28 cellular contexts compared by ENCODE assay signal in the genomic region with DNA sequence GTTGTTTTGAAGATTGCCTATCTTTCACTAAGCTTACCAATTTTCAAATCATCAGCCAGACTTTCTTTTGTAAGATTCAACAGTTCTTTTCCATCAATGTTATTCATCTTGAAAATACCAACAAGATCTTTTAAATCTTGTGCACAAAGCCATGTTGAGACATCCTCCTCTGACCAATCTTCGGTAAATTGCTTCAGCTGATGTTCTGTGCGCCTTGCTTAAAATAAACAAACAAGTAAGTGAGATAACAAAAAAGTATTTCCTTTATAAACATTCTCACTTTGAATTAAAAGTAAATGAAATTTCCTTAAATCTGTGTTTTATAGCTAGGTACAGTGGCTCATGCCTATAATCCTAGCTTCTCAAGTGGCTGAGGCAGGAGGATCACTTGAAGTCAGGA. TPM values are rescaled to one million over a fixed set of nuclear protein-coding genes. Genes with fewer than 3 reads are reported as not detected.
DNase-seq lines count a peak whose midpoint lies in the region; ATAC-seq and TF ChIP-seq lines count a peak whose summit lies in the region.
"Had no signal": no experiment of that assay in that cellular context is flagged by ENCODE, and none has a peak within 500 bp of the region (broad histone marks: within the 10 kb centered on the region; RNA-seq: fewer than 3 reads in every experiment).

No MANE protein-coding gene starts in this region.

- no peaks in the 10 kb centered on the region for H3K9me3 Mint-ChIP-seq in HFFc6
- H3K9me3 Mint-ChIP-seq: activated CD8-positive, alpha-beta T cell treated with anti-CD3 and anti-CD28 coated beads for 36 hours; activated T-helper 17 cell treated with anti-CD3 and anti-CD28 coated beads, Interleukin-2, amount 50 U/mL, for 72 hours; CD4-positive, alpha-beta T cell; H9; stimulated activated effector memory CD8-positive, alpha-beta T cell treated with anti-CD3 and anti-CD28 coated beads, Interleukin-12 subunit alpha, Interleukin-12 subunit beta, amount 100 ng/mL, for 72 hours had no signal

- no peak overlapping the region for H3K4me3 Mint-ChIP-seq in HFFc6
- H3K4me3 Mint-ChIP-seq: activated CD8-positive, alpha-beta T cell treated with anti-CD3 and anti-CD28 coated beads for 36 hours; activated T-helper 17 cell treated with anti-CD3 and anti-CD28 coated beads, Interleukin-2, amount 50 U/mL, for 72 hours; CD4-positive, alpha-beta T cell; H9; stimulated activated effector memory CD8-positive, alpha-beta T cell treated with anti-CD3 and anti-CD28 coated beads, Interleukin-12 subunit alpha, Interleukin-12 subunit beta, amount 100 ng/mL, for 72 hours; T-helper 17 cell had no signal

- no peak for TF ChIP-seq POLR2A in Peyer's patch (IDR thresholded peaks at IDR 0.05)

- no peaks in the 10 kb centered on the region for H3K27me3 ChIP-seq in Peyer's patch
- H3K27me3 ChIP-seq: gastrocnemius medialis, left lung, right lobe of liver, upper lobe of right lung had no signal

- peaks cover 14% of the 10 kb centered on the region; the same call in 1 of the 2 replicates for H3K36me3 Mint-ChIP-seq in HFFc6 (ENCODE audit: low read depth)

- TF ChIP-seq CTCF in AG09319 (IDR thresholded peaks at IDR 0.05; ENCODE audit: low read depth, low read length) (no peak), HFFc6 (IDR thresholded peaks at IDR 0.05) (no peak), choroid plexus epithelial cell (conservative IDR thresholded peaks at IDR 0.05; ENCODE audit: low read depth, low read length) (no peak), Peyer's patch (IDR thresholded peaks at IDR 0.05) (no peak)

- H3K27ac Mint-ChIP-seq in HFFc6 = peak overlapping the region; percentile 53
- H3K27ac Mint-ChIP-seq: activated CD8-positive, alpha-beta T cell treated with anti-CD3 and anti-CD28 coated beads for 36 hours; activated T-helper 17 cell treated with anti-CD3 and anti-CD28 coated beads, Interleukin-2, amount 50 U/mL, for 72 hours; CD4-positive, alpha-beta T cell; H9; progenitor cell of endocrine pancreas; stimulated activated effector memory CD8-positive, alpha-beta T cell treated with anti-CD3 and anti-CD28 coated beads, Interleukin-12 subunit alpha, Interleukin-12 subunit beta, amount 100 ng/mL, for 72 hours; T-helper 17 cell had no signal

- H3K36me3 ChIP-seq in Peyer's patch = peaks cover 0 to 13% (median 0%) of the 10 kb centered on the region in 3 donors
- H3K36me3 ChIP-seq: upper lobe of right lung had no signal

- no peaks in the 10 kb centered on the region; the same call in 1 of the 2 replicates for H3K27me3 Mint-ChIP-seq in HFFc6 (ENCODE audit: insufficient read depth)
- H3K27me3 Mint-ChIP-seq: activated CD8-positive, alpha-beta T cell treated with anti-CD3 and anti-CD28 coated beads for 36 hours; activated T-helper 17 cell treated with anti-CD3 and anti-CD28 coated beads, Interleukin-2, amount 50 U/mL, for 72 hours; CD4-positive, alpha-beta T cell; progenitor cell of endocrine pancreas; T-helper 17 cell had no signal

- H3K9me3 ChIP-seq in Peyer's patch = no peaks in the 10 kb centered on the region
- H3K9me3 ChIP-seq: gastrocnemius medialis, left lung, right lobe of liver, upper lobe of right lung had no signal

- H3K4me1 ChIP-seq in Peyer's patch = no peaks in the 10 kb centered on the region
- H3K4me1 ChIP-seq: gastrocnemius medialis, left lung, right lobe of liver, upper lobe of right lung had no signal

- H3K4me3 ChIP-seq in choroid plexus epithelial cell (ENCODE audit: low read depth, low read length) = no peak overlapping the region
- H3K4me3 ChIP-seq in Peyer's patch = no peak overlapping the region
- H3K4me3 ChIP-seq: gastrocnemius medialis, left lung, right lobe of liver, SK-N-MC, upper lobe of right lung had no signal

- H3K27ac ChIP-seq in Peyer's patch = no peak overlapping the region
- H3K27ac ChIP-seq: gastrocnemius medialis, left lung, right lobe of liver, SK-N-MC, upper lobe of right lung had no signal

- ATAC-seq in HG02885 (IDR thresholded peaks at IDR 0.05; ENCODE audit: poor library complexity, unreplicated experiment) = no peak
- ATAC-seq: activated CD8-positive, alpha-beta T cell treated with anti-CD3 and anti-CD28 coated beads for 36 hours; activated T-helper 17 cell treated with anti-CD3 and anti-CD28 coated beads, Interleukin-2, amount 50 U/mL, for 72 hours; gastrocnemius medialis; left lung; right lobe of liver; stimulated activated effector memory CD8-positive, alpha-beta T cell treated with anti-CD3 and anti-CD28 coated beads, Interleukin-12 subunit alpha, Interleukin-12 subunit beta, amount 100 ng/mL, for 72 hours; T-helper 17 cell; upper lobe of right lung had no signal

- peaks cover 18% of the 10 kb centered on the region for H3K4me1 Mint-ChIP-seq in HFFc6 (ENCODE audit: low read depth)
- H3K4me1 Mint-ChIP-seq: activated T-helper 17 cell treated with anti-CD3 and anti-CD28 coated beads, Interleukin-2, amount 50 U/mL, for 72 hours; H9; stimulated activated effector memory CD8-positive, alpha-beta T cell treated with anti-CD3 and anti-CD28 coated beads, Interleukin-12 subunit alpha, Interleukin-12 subunit beta, amount 100 ng/mL, for 72 hours had no signal

- DNase-seq in AG09319 (ENCODE audit: extremely low read depth, low read depth) (peak; percentile 50), HFFc6 (peak; percentile 68), choroid plexus epithelial cell (ENCODE audit: low read depth) (peak; percentile 81), hepatic stellate cell (ENCODE audit: low spot score) (peak; percentile 5), A172 (ENCODE audit: low spot score) (no peak), Peyer's patch (no peak), COLO668 (lab: John Stamatoyannopoulos, UW; ENCODE audit: unreplicated experiment) (no peak)
- DNase-seq: activated CD4-positive, alpha-beta T cell treated with anti-CD3 and anti-CD28 coated beads for 1 hour; activated CD8-positive, alpha-beta T cell treated with anti-CD3 and anti-CD28 coated beads for 36 hours; activated naive CD4-positive, alpha-beta T cell treated with anti-CD3 and anti-CD28 coated beads, Interleukin-2, amount 50 U/mL, for 16 hours; CD4-positive, alpha-beta T cell; gastrocnemius medialis; H9; left lung; mesendoderm; MV-4-11; NCI-H1436 treated with DMSO at 0.1 percent for 48 hours; NCI-H446 treated with DMSO at 0.1 percent for 48 hours; right lobe of liver; stimulated activated CD4-positive, alpha-beta T cell treated with anti-CD3 and anti-CD28 coated beads, Interleukin-4, amount 100 ng/mL, for 24 hours; substantia nigra; T-helper 17 cell; upper lobe of right lung had no signal

RNA-seq across cellular contexts. Expression of gene WDSUB1, which starts 30.3 kb away (rescaled TPM):
- 1 to 10 TPM; 6.1 to 8.9 (median 7.0) TPM for total RNA-seq in HFFc6 (2021; fragmentation: NEBNext Ultra II Directional; extraction: Animal tissue kit (Norgen Biotek cat#: 25700))
- total RNA-seq in A172 (2014; rRNA removed; shearing (Covaris generic)) = 9.4 and 15.0 TPM in 2 replicates
- 1 to 10 TPM; 4.0 to 9.9 (median 8.4) TPM for total RNA-seq in Peyer's patch

Comparison
In these comparisons a context has a peak if more than half of its experiments do, and no peak if none do; other contexts are left out.
1. DNase-seq: peak in AG09319 (single experiment), HFFc6 (single experiment), choroid plexus epithelial cell (single experiment) and hepatic stellate cell (single experiment); none in A172 (single experiment), Peyer's patch (0 of 3) and COLO668 (single experiment).